In the genomic region with DNA sequence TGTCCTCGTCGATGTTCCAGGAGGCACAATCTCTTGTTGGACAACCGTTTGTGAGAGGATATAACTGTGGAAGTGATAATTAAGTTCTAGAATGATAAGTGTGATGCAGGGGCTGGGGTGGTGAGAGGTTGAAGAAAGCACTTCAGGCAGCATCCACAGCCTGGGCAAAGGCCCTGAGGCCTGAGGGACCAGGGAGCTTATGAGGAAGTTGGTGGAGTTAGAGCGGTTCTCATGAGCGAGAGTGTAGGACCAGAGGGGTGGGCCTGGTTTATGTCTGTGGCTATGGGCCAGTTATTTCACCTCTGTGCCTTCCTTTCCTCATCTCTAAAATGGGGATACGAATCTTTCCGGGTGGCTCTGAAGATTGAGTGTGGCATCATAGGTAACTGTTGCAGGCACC, we compare ENCODE assay signal across 26 cellular contexts. TPM values are rescaled to one million over a fixed set of nuclear protein-coding genes. Genes with fewer than 3 reads are reported as not detected.
"Had no signal": no experiment of that assay in that cellular context is flagged by ENCODE, and none has a peak within 500 bp of the region (broad histone marks: within the 10 kb centered on the region; RNA-seq: fewer than 3 reads in every experiment).

No MANE protein-coding gene starts in this region.

- H3K27me3 ChIP-seq: esophagus squamous epithelium, right atrium auricular region, testis, tibial nerve, upper lobe of right lung, uterus had no signal

- H3K36me3 ChIP-seq: prostate gland, right atrium auricular region, upper lobe of right lung, uterus had no signal

- H3K4me3 ChIP-seq: coronary artery, lung, prostate gland, right atrium auricular region, smooth muscle cell, testis, tibial nerve, upper lobe of right lung, uterus had no signal

- H3K4me2 ChIP-seq: smooth muscle cell had no signal

- H3K9me3 ChIP-seq: esophagus squamous epithelium, prostate gland, right atrium auricular region, testis, tibial nerve, upper lobe of right lung, uterus had no signal

- ATAC-seq: naive thymus-derived CD8-positive, alpha-beta T cell; sciatic nerve; stimulated activated naive CD8-positive, alpha-beta T cell treated with anti-CD3 and anti-CD28 coated beads, Interleukin-15, Interleukin-2, amounts not matched to agents 100 U/mL and 50 U/mL, for 24 hours; upper lobe of right lung had no signal

- H3K27ac ChIP-seq: coronary artery, prostate gland, right atrium auricular region, testis, tibial nerve, upper lobe of right lung, uterus had no signal

- H3K4me1 ChIP-seq: prostate gland, right atrium auricular region, tibial nerve, upper lobe of right lung, uterus had no signal

- DNase-seq: dermis blood vessel endothelial cell; effector memory CD4-positive, alpha-beta T cell; erythroblast; esophagus squamous epithelium; foreskin melanocyte; mesenchymal stem cell; naive thymus-derived CD8-positive, alpha-beta T cell; stimulated activated CD4-positive, alpha-beta T cell treated with anti-CD3 and anti-CD28 coated beads, Interleukin-12 subunit alpha, Interleukin-12 subunit beta, amount 100 ng/mL, for 4 hours; stimulated activated CD4-positive, alpha-beta T cell treated with anti-CD3 and anti-CD28 coated beads, Interleukin-1b, Interleukin-23, amount 100 ng/mL, for 48 hours; stimulated activated CD4-positive, alpha-beta T cell treated with anti-CD3 and anti-CD28 coated beads, Interleukin-4, amount 100 ng/mL, for 1 hour; stimulated activated CD8-positive, alpha-beta memory T cell treated with anti-CD3 and anti-CD28 coated beads, Interleukin-4, amount 100 ng/mL, for 48 hours; stimulated activated naive CD8-positive, alpha-beta T cell treated with anti-CD3 and anti-CD28 coated beads, Interleukin-15, Interleukin-2, amounts not matched to agents 100 U/mL and 50 U/mL, for 24 hours; substantia nigra; testis; upper lobe of right lung; uterus had no signal

- FAIRE-seq: endometrium, keratinocyte had no signal

RNA-seq across cellular contexts. Expression of a gene that starts 2.7 kb away (rescaled TPM):
- total RNA-seq: myocyte had no signal
